In genomic region chr5:139789845-139790189, GRCh38 we compare ENCODE assay signal across 29 cellular contexts. TPM values are rescaled to one million over a fixed set of nuclear protein-coding genes. Genes with fewer than 3 reads are reported as not detected.
"Had no signal": no experiment of that assay in that cellular context is flagged by ENCODE, and none has a peak within 500 bp of the region (broad histone marks: within the 10 kb centered on the region; RNA-seq: fewer than 3 reads in every experiment).

No MANE protein-coding gene starts in this region.

- H3K4me3 Mint-ChIP-seq: endodermal cell had no signal

- H3K27me3 ChIP-seq: gastrocnemius medialis, testis had no signal

- H3K36me3 Mint-ChIP-seq: memory B cell; mesothelial cell of epicardium; natural killer cell treated with Interleukin-12 subunit alpha and Interleukin-12 subunit beta and Interleukin-15 and Interleukin-18, amount 100 ng/mL, for 72 hours; type B pancreatic cell had no signal

- DNase-seq: cortex of kidney; effector CD8-positive, alpha-beta T cell; endodermal cell; foreskin fibroblast; gastrocnemius medialis; naive B cell; right lobe of liver; small intestine; stimulated activated CD4-positive, alpha-beta T cell treated with anti-CD3 and anti-CD28 coated beads, Interleukin-15, amount 100 ng/mL, for 24 hours; stimulated activated CD4-positive, alpha-beta T cell treated with anti-CD3 and anti-CD28 coated beads, Interleukin-2, amount 100 ng/mL, for 48 hours; stimulated activated naive CD4-positive, alpha-beta T cell; stimulated activated naive CD8-positive, alpha-beta T cell treated with anti-CD3 and anti-CD28 coated beads, Interleukin-15, amount 100 ng/mL, for 72 hours; testis; tibial artery had no signal

- H3K79me2 ChIP-seq: parathyroid adenoma had no signal

- H3K9me3 Mint-ChIP-seq: endodermal cell; memory B cell; mesothelial cell of epicardium; naive B cell; natural killer cell treated with Interleukin-12 subunit alpha and Interleukin-12 subunit beta and Interleukin-15 and Interleukin-18, amount 100 ng/mL, for 72 hours; neural crest cell; stimulated activated naive CD8-positive, alpha-beta T cell treated with anti-CD3 and anti-CD28 coated beads, Interleukin-15, amount 100 ng/mL, for 72 hours; type B pancreatic cell had no signal

- H3K4me1 ChIP-seq: parathyroid adenoma, right lobe of liver had no signal

- H3K9me3 ChIP-seq: gastrocnemius medialis, mucosa of descending colon, right lobe of liver, testis, tibial artery had no signal

- H3K4me3 ChIP-seq: gastrocnemius medialis, lung, mucosa of descending colon, right lobe of liver, testis, tibial artery had no signal

- H3K36me3 ChIP-seq: gastrocnemius medialis, right lobe of liver, tibial artery had no signal

- H2AFZ ChIP-seq: parathyroid adenoma had no signal

- H3K9ac ChIP-seq: parathyroid adenoma had no signal

- ATAC-seq: esophagus mucosa; gastrocnemius medialis; left lobe of liver; mucosa of descending colon; natural killer cell treated with Interleukin-12 subunit alpha and Interleukin-12 subunit beta and Interleukin-15 and Interleukin-18, amount 100 ng/mL, for 72 hours; right lobe of liver; stimulated activated naive CD8-positive, alpha-beta T cell treated with anti-CD3 and anti-CD28 coated beads, Interleukin-15, amount 100 ng/mL, for 72 hours had no signal

- H3K27ac Mint-ChIP-seq: endodermal cell; memory B cell; mesothelial cell of epicardium; progenitor cell of endocrine pancreas; stimulated activated naive CD8-positive, alpha-beta T cell treated with anti-CD3 and anti-CD28 coated beads, Interleukin-15, amount 100 ng/mL, for 72 hours had no signal

- H3K27ac ChIP-seq: epithelial cell of prostate, parathyroid adenoma, right lobe of liver, tibial artery had no signal

RNA-seq across cellular contexts. Expression of gene PSD2, which starts 5.8 kb away (rescaled TPM):
- total RNA-seq: esophagus mucosa; glomerular endothelial cell; natural killer cell treated with Interleukin-12 subunit alpha and Interleukin-12 subunit beta and Interleukin-15 and Interleukin-18, amount 100 ng/mL, for 72 hours had no signal
- polyA plus RNA-seq: keratinocyte, liver had no signal
